Comparison of ENCODE assay signal across 12 cellular contexts in genomic region chr17:68955181-68955841, GRCh38. TPM values are rescaled to one million over a fixed set of nuclear protein-coding genes. Genes with fewer than 3 reads are reported as not detected.
A peak's percentile ranks its signal among the peaks of the same experiment; 100 is the strongest.
DNase-seq lines count a peak whose midpoint lies in the region; ATAC-seq and TF ChIP-seq lines count a peak whose summit lies in the region.
"Had no signal": no experiment of that assay in that cellular context is flagged by ENCODE, and none has a peak within 500 bp of the region (broad histone marks: within the 10 kb centered on the region; RNA-seq: fewer than 3 reads in every experiment).

Gene ABCA8, minus strand, starts transcription at chr17:68955392. Its CDS starts 13,358 bp downstream, at chr17:68942034.

- H3K36me3 ChIP-seq in right lobe of liver, result no peaks in the 10 kb centered on the region

- no peak for TF ChIP-seq CTCF in choroid plexus epithelial cell (conservative IDR thresholded peaks at IDR 0.05; ENCODE audit: low read depth, low read length)
- TF ChIP-seq CTCF in right lobe of liver (IDR thresholded peaks at IDR 0.05), result no peak

- DNase-seq in HCEC 1CT, result peak; percentile 62
- DNase-seq in choroid plexus epithelial cell (ENCODE audit: low read depth), result peak; percentile 89
- peak in 1 of 3 donors; percentile 77 for DNase-seq in right lobe of liver
- DNase-seq in smooth muscle cell of the brain vasculature (ENCODE audit: low read depth, low spot score), result peak; percentile 57
- DNase-seq in left colon, result no peak
- DNase-seq in HPDE6-E6E7 (ENCODE audit: extremely low spot score), result no peak
- no peak for DNase-seq in activated CD4-positive, alpha-beta memory T cell treated with anti-CD3 and anti-CD28 coated beads, Interleukin-2, amount 10 ng/mL, durations not matched to agents 7 days and 5 days
- no peak for DNase-seq in activated effector memory CD4-positive, alpha-beta T cell treated with anti-CD3 and anti-CD28 coated beads, Interleukin-2, amount 50 U/mL, for 16 hours
- DNase-seq: DMS153, Kasumi-1 had no signal

- no peaks in the 10 kb centered on the region for H3K9me3 Mint-ChIP-seq in activated CD4-positive, alpha-beta memory T cell treated with anti-CD3 and anti-CD28 coated beads, Interleukin-2, amount 10 ng/mL, durations not matched to agents 7 days and 5 days
- H3K9me3 Mint-ChIP-seq: central memory CD8-positive, alpha-beta T cell had no signal

- no peaks in the 10 kb centered on the region for H3K4me1 ChIP-seq in right lobe of liver

- WGBS in right lobe of liver (ENCODE audit: insufficient coverage, low coverage, low lambda C conversion rate, missing lambda C conversion rate), result 26% methylated on average over 4 of the region's 4 CpGs

- no peaks in the 10 kb centered on the region for H3K27me3 ChIP-seq in right lobe of liver

- POLR2A ChIA-PET in activated CD4-positive, alpha-beta memory T cell treated with anti-CD3 and anti-CD28 coated beads, Interleukin-2, amount 10 ng/mL, durations not matched to agents 7 days and 5 days (lab: Charles Lee), result no interaction called here

- CTCF ChIA-PET in activated CD4-positive, alpha-beta memory T cell treated with anti-CD3 and anti-CD28 coated beads, Interleukin-2, amount 10 ng/mL, durations not matched to agents 7 days and 5 days (lab: Charles Lee), result no interaction called here

- intact Hi-C loops in right lobe of liver (cut with DNase I), result no loop called here
- intact Hi-C loops in left colon (cut with DNase I, micrococcal nuclease), result no loop called here

- peak within 1 kb of the TSS; percentile 51 for H3K4me3 ChIP-seq in choroid plexus epithelial cell (ENCODE audit: low read depth, low read length)
- peak within 1 kb of the TSS; percentile 7 to 40 (median 40) for H3K4me3 ChIP-seq in right lobe of liver
- H3K4me3 ChIP-seq: lung had no signal

- no peaks in the 10 kb centered on the region for H3K4me1 Mint-ChIP-seq in activated CD4-positive, alpha-beta memory T cell treated with anti-CD3 and anti-CD28 coated beads, Interleukin-2, amount 10 ng/mL, durations not matched to agents 7 days and 5 days
- H3K4me1 Mint-ChIP-seq: central memory CD8-positive, alpha-beta T cell had no signal

- TF ChIP-seq POLR2A in right lobe of liver (IDR thresholded peaks at IDR 0.05), result peak; percentile 33

- peak; percentile 88 to 94 (median 91) for ATAC-seq in right lobe of liver
- no peak for ATAC-seq in left colon

- peak within 1 kb of the TSS; percentile 71 to 85 (median 82) for H3K27ac ChIP-seq in right lobe of liver

- H3K27ac Mint-ChIP-seq in activated CD4-positive, alpha-beta memory T cell treated with anti-CD3 and anti-CD28 coated beads, Interleukin-2, amount 10 ng/mL, durations not matched to agents 7 days and 5 days, result no peak within 1 kb of the TSS

- no peaks in the 10 kb centered on the region for H3K36me3 Mint-ChIP-seq in activated CD4-positive, alpha-beta memory T cell treated with anti-CD3 and anti-CD28 coated beads, Interleukin-2, amount 10 ng/mL, durations not matched to agents 7 days and 5 days (ENCODE audit: low read depth)

- H3K9me3 ChIP-seq in right lobe of liver, result no peaks in the 10 kb centered on the region

- no peaks in the 10 kb centered on the region for H3K27me3 Mint-ChIP-seq in activated CD4-positive, alpha-beta memory T cell treated with anti-CD3 and anti-CD28 coated beads, Interleukin-2, amount 10 ng/mL, durations not matched to agents 7 days and 5 days

- H3K4me3 Mint-ChIP-seq in activated CD4-positive, alpha-beta memory T cell treated with anti-CD3 and anti-CD28 coated beads, Interleukin-2, amount 10 ng/mL, durations not matched to agents 7 days and 5 days, result no peak within 1 kb of the TSS
- H3K4me3 Mint-ChIP-seq: central memory CD8-positive, alpha-beta T cell had no signal

RNA-seq across cellular contexts. Expression of gene ABCA8, which starts in this region (rescaled TPM):
- total RNA-seq in right lobe of liver (10 to 100 TPM; 21.8 to 44.0 (median 29.9) TPM), left colon (10 to 100 TPM in 1 of 2 donors, 1 to 10 TPM in 1; 5.6 to 15.6 TPM)
- total RNA-seq in activated CD4-positive, alpha-beta memory T cell treated with anti-CD3 and anti-CD28 coated beads, Interleukin-2, amount 10 ng/mL, durations not matched to agents 7 days and 5 days, result not detected

Comparison
In these comparisons a context has a peak if more than half of its experiments do, and no peak if none do; other contexts are left out.
1. RNA of gene ABCA8 (total RNA-seq): 21.8 to 44.0 TPM in right lobe of liver and 5.6 to 15.6 TPM in left colon; not detected in activated CD4-positive, alpha-beta memory T cell treated with anti-CD3 and anti-CD28 coated beads, Interleukin-2, amount 10 ng/mL, durations not matched to agents 7 days and 5 days; every median in the first group is over 4 times any median in the second.
2. DNase-seq: peak in HCEC 1CT (single experiment), choroid plexus epithelial cell (single experiment) and smooth muscle cell of the brain vasculature (single experiment); none in left colon (0 of 2), HPDE6-E6E7 (single experiment), activated CD4-positive, alpha-beta memory T cell treated with anti-CD3 and anti-CD28 coated beads, Interleukin-2, amount 10 ng/mL, durations not matched to agents 7 days and 5 days (single experiment) and activated effector memory CD4-positive, alpha-beta T cell treated with anti-CD3 and anti-CD28 coated beads, Interleukin-2, amount 50 U/mL, for 16 hours (single experiment).